In genomic region chr2:197121756-197122385, GRCh38 we compare ENCODE assay signal across 17 cellular contexts.
A peak's percentile ranks its signal among the peaks of the same experiment; 100 is the strongest.
DNase-seq lines count a peak whose midpoint lies in the region; ATAC-seq and TF ChIP-seq lines count a peak whose summit lies in the region.
"Had no signal": no experiment of that assay in that cellular context is flagged by ENCODE, and none has a peak within 500 bp of the region (broad histone marks: within the 10 kb centered on the region; RNA-seq: fewer than 3 reads in every experiment).

No MANE protein-coding gene starts in this region.

- H3K27me3 Mint-ChIP-seq in CD8-positive, alpha-beta memory T cell = peaks cover 0 to 1% of the 10 kb centered on the region in 2 donors
- no peaks in the 10 kb centered on the region for H3K27me3 Mint-ChIP-seq in activated naive CD8-positive, alpha-beta T cell
- H3K27me3 Mint-ChIP-seq in naive thymus-derived CD4-positive, alpha-beta T cell = no peaks in the 10 kb centered on the region

- H3K9me3 ChIP-seq in BLaER1 treated with 17β-estradiol and CSF1 and Interleukin-3, amounts not matched to agents 10 nM and 100 nM (replicated peaks in 1 of 11) = 0 out of 22 replicates have a peak, but pooled peaks cover 0 to 7% (median 0%) of the 10 kb centered on the region in 11 experiments
- H3K9me3 ChIP-seq in CD8-positive, alpha-beta memory T cell (ENCODE audit: low read length) = no peaks in the 10 kb centered on the region
- H3K9me3 ChIP-seq in naive thymus-derived CD4-positive, alpha-beta T cell (ENCODE audit: control insufficient read depth in 2 of 3, low read length in 3 of 3) = no peaks in the 10 kb centered on the region
- H3K9me3 ChIP-seq in transverse colon = no peaks in the 10 kb centered on the region
- H3K9me3 ChIP-seq: body of pancreas had no signal

- no peak overlapping the region for H3K9ac ChIP-seq in BLaER1 treated with 17β-estradiol and CSF1 and Interleukin-3, amounts not matched to agents 10 nM and 100 nM

- peaks cover 0 to 13% (median 8%) of the 10 kb centered on the region in 10 experiments; a peak in 11 of 20 replicates for H3K4me1 ChIP-seq in BLaER1 treated with 17β-estradiol and CSF1 and Interleukin-3, amounts not matched to agents 10 nM and 100 nM
- peaks cover 22% of the 10 kb centered on the region for H3K4me1 ChIP-seq in CD8-positive, alpha-beta memory T cell (ENCODE audit: insufficient read depth, low read length)
- peaks cover 12 to 19% of the 10 kb centered on the region in 2 donors for H3K4me1 ChIP-seq in naive thymus-derived CD4-positive, alpha-beta T cell (ENCODE audit: control insufficient read depth in 2 of 2, insufficient read depth in 2 of 2, low read length in 2 of 2)
- peaks cover 0 to 5% (median 0%) of the 10 kb centered on the region in 4 donors for H3K4me1 ChIP-seq in transverse colon
- H3K4me1 ChIP-seq: body of pancreas had no signal

- 75% methylated on average over 6 of the region's 6 CpGs; no CpG with 5 or more reads in 1 of the 2 donors for whole genome bisulfite sequencing in transverse colon (ENCODE audit: low coverage in 1 of 2), 2 donors

- no peak for TF ChIP-seq POLR2A in transverse colon (IDR thresholded peaks at IDR 0.05)

- in situ Hi-C loops in transverse colon (cut with MboI; ENCODE audit: low pct_ligation_motif_present in 1 of 4, low pct_unique_long_range_greater_than_20kb in 1 of 4, low sequenced_read_pairs in 3 of 4) = loop anchor here in 1 of 4 donors (25.0 kb wide), 1 partner anchor 190 kb away; the partner anchor contains the start of gene ANKRD44

- POLR2A ChIA-PET in CD8-positive, alpha-beta memory T cell (lab: Charles Lee) = no interaction called here
- POLR2A ChIA-PET in naive thymus-derived CD4-positive, alpha-beta T cell (lab: Charles Lee) = interaction anchor here (1.1 kb wide), 1 partner anchor 9 kb away, joined by 3 read pairs; no protein-coding TSS in a partner anchor

- no peaks in the 10 kb centered on the region for H3K9me3 Mint-ChIP-seq in CD8-positive, alpha-beta memory T cell
- no peaks in the 10 kb centered on the region for H3K9me3 Mint-ChIP-seq in activated naive CD8-positive, alpha-beta T cell (ENCODE audit: low read depth)
- no peaks in the 10 kb centered on the region for H3K9me3 Mint-ChIP-seq in naive thymus-derived CD4-positive, alpha-beta T cell

- H3K4me1 Mint-ChIP-seq in CD8-positive, alpha-beta memory T cell = peaks cover 32 to 66% (median 66%) of the 10 kb centered on the region in 3 donors
- H3K4me1 Mint-ChIP-seq in activated naive CD8-positive, alpha-beta T cell (ENCODE audit: low read depth) = peaks cover 55% of the 10 kb centered on the region
- peaks cover 30 to 78% (median 70%) of the 10 kb centered on the region in 7 donors for H3K4me1 Mint-ChIP-seq in naive thymus-derived CD4-positive, alpha-beta T cell

- peak overlapping the region in 6 of 7 donors; percentile 21 to 46 (median 35) for H3K4me3 Mint-ChIP-seq in CD8-positive, alpha-beta memory T cell
- H3K4me3 Mint-ChIP-seq in activated naive CD8-positive, alpha-beta T cell = peak overlapping the region; percentile 1
- H3K4me3 Mint-ChIP-seq in naive thymus-derived CD4-positive, alpha-beta T cell = peak overlapping the region in 9 of 10 donors; percentile 4 to 69 (median 45)

- intact Hi-C loops in naive thymus-derived CD4-positive, alpha-beta T cell (cut with micrococcal nuclease) = loop anchor here (1.0 to 2.0 kb wide), 2 partner anchors 8 to 39 kb away; no protein-coding TSS in a partner anchor
- intact Hi-C loops in transverse colon (cut with DNase I; ENCODE audit: low total_unique reads) = no loop called here

- TF ChIP-seq CTCF in transverse colon (IDR thresholded peaks at IDR 0.05) = no peak

- H3K27ac Mint-ChIP-seq in CD8-positive, alpha-beta memory T cell = peak overlapping the region; percentile 51 to 94 (median 73)
- peak overlapping the region; percentile 86 for H3K27ac Mint-ChIP-seq in activated naive CD8-positive, alpha-beta T cell
- H3K27ac Mint-ChIP-seq in naive thymus-derived CD4-positive, alpha-beta T cell = peak overlapping the region; percentile 37 to 90 (median 86)

- no peaks in the 10 kb centered on the region for H3K27me3 ChIP-seq in BLaER1 treated with 17β-estradiol and CSF1 and Interleukin-3, amounts not matched to agents 10 nM and 100 nM
- H3K27me3 ChIP-seq in CD8-positive, alpha-beta memory T cell (ENCODE audit: insufficient read depth, low read length, poor library complexity, severe bottlenecking) = no peaks in the 10 kb centered on the region
- no peaks in the 10 kb centered on the region for H3K27me3 ChIP-seq in naive thymus-derived CD4-positive, alpha-beta T cell (ENCODE audit: control insufficient read depth in 2 of 2, insufficient read depth in 2 of 2, low read length in 2 of 2)
- H3K27me3 ChIP-seq in transverse colon = no peaks in the 10 kb centered on the region
- H3K27me3 ChIP-seq: body of pancreas had no signal

- no peak for DNase-seq in CD8-positive, alpha-beta memory T cell
- no peak for DNase-seq in naive thymus-derived CD4-positive, alpha-beta T cell
- DNase-seq in hypothalamus (lab: John Stamatoyannopoulos, UW) (no peak), MV-4-11 (lab: John Stamatoyannopoulos, UW) (no peak), transverse colon (no peak)
- DNase-seq: activated gamma-delta T cell; body of pancreas; DMS79; NCI-H1092; NCI-H69; PC-3; posterior cingulate gyrus; small intestine; stimulated activated CD4-positive, alpha-beta T cell treated with anti-CD3 and anti-CD28 coated beads, Interleukin-4, amount 100 ng/mL, for 24 hours had no signal

- CTCF ChIA-PET in CD8-positive, alpha-beta memory T cell (lab: Charles Lee) = interaction anchor here (0.6 to 2.1 kb wide), 4 partner anchors 9 to 235 kb away, joined by 3 to 6 read pairs (median 3); no protein-coding TSS in a partner anchor
- CTCF ChIA-PET in naive thymus-derived CD4-positive, alpha-beta T cell (lab: Charles Lee) = interaction anchor here (0.6 to 2.8 kb wide), 4 partner anchors 8 to 256 kb away, joined by 3 to 18 read pairs (median 4); no protein-coding TSS in a partner anchor

- H3K27ac ChIP-seq in BLaER1 treated with 17β-estradiol and CSF1 and Interleukin-3, amounts not matched to agents 10 nM and 100 nM = no peak overlapping the region
- no peak overlapping the region for H3K27ac ChIP-seq in CD8-positive, alpha-beta memory T cell (ENCODE audit: low read depth, low read length)
- peak overlapping the region; percentile 36 for H3K27ac ChIP-seq in naive thymus-derived CD4-positive, alpha-beta T cell (ENCODE audit: low read depth, low read length)
- no peak overlapping the region for H3K27ac ChIP-seq in transverse colon
- H3K27ac ChIP-seq: body of pancreas, SK-N-MC had no signal

- peaks cover 0 to 3% (median 0%) of the 10 kb centered on the region in 11 experiments; a peak in 3 of 22 replicates for H4K20me1 ChIP-seq in BLaER1 treated with 17β-estradiol and CSF1 and Interleukin-3, amounts not matched to agents 10 nM and 100 nM

- H3K4me2 ChIP-seq in BLaER1 treated with 17β-estradiol and CSF1 and Interleukin-3, amounts not matched to agents 10 nM and 100 nM = peak overlapping the region in 7 of 11 experiments; percentile 0 to 54 (median 44); a peak in 11 of 22 replicates

- no peak for TF ChIP-seq EP300 in transverse colon (IDR thresholded peaks at IDR 0.05; ENCODE audit: low read depth)

- ATAC-seq in naive thymus-derived CD4-positive, alpha-beta T cell = no peak
- ATAC-seq: body of pancreas, PC-3 had no signal

- no peak overlapping the region for H3K4me3 ChIP-seq in BLaER1 treated with 17β-estradiol and CSF1 and Interleukin-3, amounts not matched to agents 10 nM and 100 nM
- no peak overlapping the region for H3K4me3 ChIP-seq in CD8-positive, alpha-beta memory T cell (ENCODE audit: low read length)
- no peak overlapping the region for H3K4me3 ChIP-seq in naive thymus-derived CD4-positive, alpha-beta T cell (ENCODE audit: low read length)
- H3K4me3 ChIP-seq in transverse colon = no peak overlapping the region
- H3K4me3 ChIP-seq: body of pancreas, SK-N-MC had no signal

- H3K36me3 ChIP-seq in BLaER1 treated with 17β-estradiol and CSF1 and Interleukin-3, amounts not matched to agents 10 nM and 100 nM = peaks cover 0 to 98% (median 0%) of the 10 kb centered on the region in 11 experiments; a peak in 9 of 22 replicates
- H3K36me3 ChIP-seq in CD8-positive, alpha-beta memory T cell (ENCODE audit: insufficient read depth, low read length) = peaks cover 28% of the 10 kb centered on the region
- peaks cover 10 to 59% (median 17%) of the 10 kb centered on the region in 3 experiments for H3K36me3 ChIP-seq in naive thymus-derived CD4-positive, alpha-beta T cell (ENCODE audit: control insufficient read depth in 2 of 3, insufficient read depth in 3 of 3, low read length in 3 of 3)
- H3K36me3 ChIP-seq in transverse colon = no peaks in the 10 kb centered on the region

- peaks cover 6 to 85% (median 30%) of the 10 kb centered on the region in 3 donors for H3K36me3 Mint-ChIP-seq in CD8-positive, alpha-beta memory T cell
- peaks cover 21% of the 10 kb centered on the region for H3K36me3 Mint-ChIP-seq in activated naive CD8-positive, alpha-beta T cell
- H3K36me3 Mint-ChIP-seq in naive thymus-derived CD4-positive, alpha-beta T cell = peaks cover 22 to 76% (median 51%) of the 10 kb centered on the region in 5 donors
